ENCODE assay signal across 8 cellular contexts in genomic region chr12:67651380-67651695, GRCh38. TPM values are rescaled to one million over a fixed set of nuclear protein-coding genes. Genes with fewer than 3 reads are reported as not detected.
DNase-seq lines count a peak whose midpoint lies in the region; ATAC-seq and TF ChIP-seq lines count a peak whose summit lies in the region.

No MANE protein-coding gene starts in this region.

- peaks cover 25% of the 10 kb centered on the region for H4K20me1 ChIP-seq in OCI-LY7 (ENCODE audit: insufficient read depth, low read length)

- H3K27me3 ChIP-seq in breast epithelium = no peaks in the 10 kb centered on the region

- H3K27ac Mint-ChIP-seq in memory B cell = peak overlapping the region; percentile 92

- H3K36me3 ChIP-seq in OCI-LY7 (ENCODE audit: insufficient read depth, low read length) (peaks cover 31% of the 10 kb centered on the region), breast epithelium (no peaks in the 10 kb centered on the region)

- peak overlapping the region; percentile 98 for H3K4me3 ChIP-seq in OCI-LY7 (ENCODE audit: low read depth, low read length, poor library complexity, severe bottlenecking)
- H3K4me3 ChIP-seq in breast epithelium = peak overlapping the region; percentile 95 to 99 (median 98)

- H3K79me2 ChIP-seq in OCI-LY7 (ENCODE audit: insufficient read depth, low read depth, low read length) = peaks cover 72% of the 10 kb centered on the region

- peaks cover 53% of the 10 kb centered on the region for H3K4me1 Mint-ChIP-seq in memory B cell

- no peak for TF ChIP-seq POLR2A in breast epithelium (IDR thresholded peaks at IDR 0.05)

- H3K27me3 Mint-ChIP-seq in memory B cell = no peaks in the 10 kb centered on the region

- H3K27ac ChIP-seq in OCI-LY7 (ENCODE audit: low read depth, low read length, poor library complexity, severe bottlenecking) (peak overlapping the region; percentile 64), breast epithelium (peak overlapping the region; percentile 6 to 96)

- H3K9me3 Mint-ChIP-seq in memory B cell = no peaks in the 10 kb centered on the region

- H3K9me2 ChIP-seq in OCI-LY7 (ENCODE audit: insufficient read depth, low read length) = no peaks in the 10 kb centered on the region

- TF ChIP-seq CTCF in OCI-LY7 (conservative IDR thresholded peaks at IDR 0.05; ENCODE audit: low read length) = peak; percentile 66
- no peak for TF ChIP-seq CTCF in breast epithelium (IDR thresholded peaks at IDR 0.05)

- H3K4me3 Mint-ChIP-seq in memory B cell = peak overlapping the region; percentile 95

- H3K4me1 ChIP-seq in OCI-LY7 (ENCODE audit: insufficient read depth, low read length, poor library complexity, severe bottlenecking) = peaks cover 25% of the 10 kb centered on the region
- H3K4me1 ChIP-seq in breast epithelium = peaks cover 0 to 9% of the 10 kb centered on the region in 2 donors

- CTCF ChIA-PET in OCI-LY7 (lab: Charles Lee; ENCODE audit: unreplicated experiment) = no interaction called here

- peak; percentile 18 for DNase-seq in DMS114 treated with DMSO at 0.1 percent for 48 hours (lab: John Stamatoyannopoulos, UW; ENCODE audit: unreplicated experiment)
- DNase-seq in OCI-LY7 (ENCODE audit: low spot score) = peak; percentile 64
- DNase-seq in breast epithelium (ENCODE audit: low spot score in 2 of 2) = no peak
- no peak for DNase-seq in memory B cell (ENCODE audit: low spot score in 2 of 2)
- DNase-seq in cerebellar nuclear complex (lab: John Stamatoyannopoulos, UW) = no peak
- DNase-seq in COR-L47 (lab: John Stamatoyannopoulos, UW) = no peak

- peak overlapping the region; percentile 99 for H3K4me2 ChIP-seq in OCI-LY7 (ENCODE audit: low read length)

- H3K9me3 ChIP-seq in OCI-LY7 (ENCODE audit: low read length) (no peaks in the 10 kb centered on the region), breast epithelium (no peaks in the 10 kb centered on the region)

- H2AFZ ChIP-seq in OCI-LY7 (ENCODE audit: low read length) = no peak overlapping the region

- ATAC-seq in GM21423 (IDR thresholded peaks at IDR 0.05; ENCODE audit: unreplicated experiment) (peak; percentile 36), memory B cell (ENCODE audit: low read depth) (peak; percentile 23), GM18517 (IDR thresholded peaks at IDR 0.05; ENCODE audit: unreplicated experiment) (no peak)

- TSS peak; percentile 56 for BruUV-seq in OCI-LY7 (replicated peaks; lab: Mats Ljungman, UMichigan)

- POLR2A ChIA-PET in OCI-LY7 (lab: Charles Lee) = interaction anchor here (1.0 kb wide), 1 partner anchor 13 kb away, joined by 4 read pairs; no protein-coding TSS in a partner anchor

- peaks cover 29% of the 10 kb centered on the region for H3K36me3 Mint-ChIP-seq in memory B cell

- intact Hi-C loops in OCI-LY7 (cut with micrococcal nuclease; ENCODE audit: unreplicated experiment) = loop anchor here (1.0 kb wide), 1 partner anchor 47 kb away; no protein-coding TSS in a partner anchor
- intact Hi-C loops in breast epithelium (cut with DNase I; ENCODE audit: low total_unique reads) = no loop called here

RNA-seq across cellular contexts. Expression of gene DYRK2, which starts 2.8 kb away (rescaled TPM):
- 25.3 and 30.6 TPM in 2 replicates for total RNA-seq in OCI-LY7 (2014; rRNA removed; shearing (Covaris generic))
- total RNA-seq in OCI-LY7 (2022) = 31.5 and 32.3 TPM in 2 replicates
- total RNA-seq in breast epithelium = 10 to 100 TPM; 12.4 to 19.2 (median 17.7) TPM

Comparison
In these comparisons a context has a peak if more than half of its experiments do, and no peak if none do; other contexts are left out.
1. DNase-seq: peak in DMS114 treated with DMSO at 0.1 percent for 48 hours (single experiment) and OCI-LY7 (single experiment); none in breast epithelium (0 of 2), memory B cell (0 of 2), cerebellar nuclear complex (0 of 2) and COR-L47 (single experiment).